21 cellular contexts compared by ENCODE assay signal in genomic region chr15:97890307-97890706, GRCh38.
"Had no signal": no experiment of that assay in that cellular context is flagged by ENCODE, and none has a peak within 500 bp of the region (broad histone marks: within the 10 kb centered on the region; RNA-seq: fewer than 3 reads in every experiment).

No MANE protein-coding gene starts in this region.

- ATAC-seq: HepG2, SK-N-SH treated with all-trans-retinoic acid at 6 μM for 48 hours had no signal

- DNase-seq: IMR-90, Karpas-422, KG1, MG63, NCI-H1092, NCI-H1105 treated with DMSO at 0.1 percent for 48 hours, NCI-H1417 treated with DMSO at 0.1 percent for 48 hours, NCI-H146, NCI-H1694 treated with DMSO at 0.1 percent for 48 hours, NCI-H1930, NCI-H2081, NCI-H2107, NCI-H2227 treated with DMSO at 0.1 percent for 48 hours, NCI-H524, NCI-H69, NCI-H774, RPMI8226, SHP77 treated with DMSO at 0.1 percent for 48 hours, SJCRH30 had no signal

- H3K9me3 ChIP-seq: MG63, SJCRH30 had no signal

- H3K27ac ChIP-seq: SJCRH30 had no signal

- H3K4me1 ChIP-seq: SJCRH30 had no signal

- H3K36me3 ChIP-seq: MG63, SJCRH30 had no signal

- H3K27me3 ChIP-seq: SJCRH30 had no signal

- H3K4me3 ChIP-seq: MG63, SJCRH30 had no signal
